ENCODE assay signal across 1 cellular context in genomic region chr5:141564216-141564692, GRCh38.
TF ChIP-seq lines count a peak whose summit lies in the region.

No MANE protein-coding gene starts in this region.

TF ChIP-seq in SK-N-SH, 30 proteins besides CTCF, POLR2A, EP300 and RAD21 (continued from another document):
- TF ChIP-seq PBX3 (IDR thresholded peaks at IDR 0.05), result no peak
TF ChIP-seq in SK-N-SH: peak in this region for 16.
